Comparison of ENCODE assay signal across 22 cellular contexts in genomic region chr15:100252779-100253417, GRCh38.
"Had no signal": no experiment of that assay in that cellular context is flagged by ENCODE, and none has a peak within 500 bp of the region (broad histone marks: within the 10 kb centered on the region; RNA-seq: fewer than 3 reads in every experiment).

No MANE protein-coding gene starts in this region.

- DNase-seq: activated CD4-positive, alpha-beta memory T cell treated with anti-CD3 and anti-CD28 coated beads, Interleukin-2, amount 10 ng/mL, durations not matched to agents 7 days and 5 days; activated CD4-positive, alpha-beta T cell treated with anti-CD3 and anti-CD28 coated beads, Interleukin-2, amount 10 ng/mL, durations not matched to agents 24 days and 14 days; activated naive CD4-positive, alpha-beta T cell treated with anti-CD3 and anti-CD28 coated beads for 36 hours; activated naive CD8-positive, alpha-beta T cell treated with anti-CD3 and anti-CD28 coated beads, Interleukin-2, amount 50 U/mL, for 24 hours; activated T-cell treated with anti-CD3 and anti-CD28 coated beads, Interleukin-2, amount 50 U/mL, for 24 hours; anterior cingulate cortex; effector CD4-positive, alpha-beta T cell; erythroblast; foreskin keratinocyte; lower lobe of right lung; mesendoderm; naive B cell; occipital lobe; posterior cingulate gyrus; retina; sigmoid colon; stimulated activated CD4-positive, alpha-beta T cell treated with anti-CD3 and anti-CD28 coated beads, Interleukin-2, amount 100 ng/mL, for 48 hours; stimulated activated CD8-positive, alpha-beta memory T cell treated with anti-CD3 and anti-CD28 coated beads, Interleukin-4, amount 100 ng/mL, for 48 hours; stimulated activated naive CD4-positive, alpha-beta T cell; upper lobe of right lung had no signal

- H3K36me3 ChIP-seq: cardiac muscle cell, lower lobe of right lung, sigmoid colon, upper lobe of right lung had no signal

- ATAC-seq: body of pancreas, foreskin keratinocyte, lower lobe of right lung, upper lobe of right lung had no signal

- H3K27ac ChIP-seq: body of pancreas, cardiac muscle cell, foreskin keratinocyte, lower lobe of right lung, sigmoid colon, upper lobe of right lung had no signal

- H3K9me3 ChIP-seq: body of pancreas, lower lobe of right lung, sigmoid colon, upper lobe of right lung had no signal

- H3K4me3 ChIP-seq: body of pancreas, cardiac muscle cell, lower lobe of right lung, sigmoid colon, upper lobe of right lung had no signal

- H3K27me3 ChIP-seq: body of pancreas, cardiac muscle cell, sigmoid colon, upper lobe of right lung had no signal

- H3K4me1 ChIP-seq: foreskin keratinocyte, lower lobe of right lung, upper lobe of right lung had no signal
